In the genomic region with DNA sequence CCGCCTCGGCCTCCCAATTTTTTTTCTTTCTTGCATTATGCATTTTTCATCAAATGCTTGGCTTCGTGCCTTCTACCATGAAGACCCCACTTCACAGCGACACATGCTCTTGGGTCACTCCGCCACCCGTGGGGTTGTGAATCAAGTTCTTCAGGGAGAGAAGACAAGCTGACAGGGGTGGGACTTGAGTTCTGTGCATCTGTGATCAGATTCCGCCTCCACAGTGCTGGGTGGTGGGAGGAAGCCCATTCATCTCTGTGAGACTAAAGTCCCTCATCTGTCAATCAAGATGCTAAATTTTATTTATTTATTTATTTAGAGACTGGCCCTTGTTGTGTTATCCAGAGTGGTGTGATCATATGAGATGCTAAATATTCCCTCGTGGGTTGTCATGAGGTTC, we compare ENCODE assay signal across 24 cellular contexts.
"Had no signal": no experiment of that assay in that cellular context is flagged by ENCODE, and none has a peak within 500 bp of the region (broad histone marks: within the 10 kb centered on the region; RNA-seq: fewer than 3 reads in every experiment).

No MANE protein-coding gene starts in this region.

- ATAC-seq: left cardiac atrium; left colon; left lobe of liver; left lung; left ventricle myocardium superior; lower lobe of right lung; mucosa of descending colon; naive thymus-derived CD4-positive, alpha-beta T cell had no signal

- H3K4me3 Mint-ChIP-seq: immature natural killer cell; memory B cell; mesothelial cell of epicardium; naive B cell; naive thymus-derived CD4-positive, alpha-beta T cell had no signal

- H3K9me3 Mint-ChIP-seq: mesothelial cell of epicardium had no signal

- H3K4me1 Mint-ChIP-seq: immature natural killer cell; memory B cell; mesothelial cell of epicardium; naive B cell; naive thymus-derived CD4-positive, alpha-beta T cell had no signal

- DNase-seq: hippocampal formation; hypothalamus; immature natural killer cell; islet precursor cell; kidney; kidney glomerular epithelial cell; left cardiac atrium; left colon; left lung; left ventricle myocardium inferior; left ventricle myocardium superior; lower lobe of right lung; mammary epithelial cell; mesenchymal stem cell; mesendoderm; midbrain; mucosa of descending colon; naive B cell; naive thymus-derived CD4-positive, alpha-beta T cell had no signal

- H3K27me3 Mint-ChIP-seq: memory B cell; naive B cell; naive thymus-derived CD4-positive, alpha-beta T cell had no signal

- H3K36me3 Mint-ChIP-seq: memory B cell; mesothelial cell of epicardium; naive B cell; naive thymus-derived CD4-positive, alpha-beta T cell had no signal

- H3K27ac Mint-ChIP-seq: immature natural killer cell; memory B cell; mesothelial cell of epicardium; naive B cell; naive thymus-derived CD4-positive, alpha-beta T cell had no signal

- FAIRE-seq: islet of Langerhans, keratinocyte, kidney had no signal
